In genomic region chr11:110778351-110778750, GRCh38 we compare ENCODE assay signal across 9 cellular contexts.
A peak's percentile ranks its signal among the peaks of the same experiment; 100 is the strongest.
DNase-seq lines count a peak whose midpoint lies in the region; ATAC-seq and TF ChIP-seq lines count a peak whose summit lies in the region.
"Had no signal": no experiment of that assay in that cellular context is flagged by ENCODE, and none has a peak within 500 bp of the region (broad histone marks: within the 10 kb centered on the region; RNA-seq: fewer than 3 reads in every experiment).

No MANE protein-coding gene starts in this region.

- no peak overlapping the region for H3K4me3 Mint-ChIP-seq in endodermal cell

- no peak for TF ChIP-seq CTCF in esophagus squamous epithelium (IDR thresholded peaks at IDR 0.05)
- no peak for TF ChIP-seq CTCF in thyroid gland (IDR thresholded peaks at IDR 0.05)
- no peak for TF ChIP-seq CTCF in endodermal cell (conservative IDR thresholded peaks at IDR 0.05)
- TF ChIP-seq CTCF in GM10248 (IDR thresholded peaks at IDR 0.05; ENCODE audit: control extremely low read depth, extremely low read depth, low read depth, missing control alignments) = no peak

- POLR2A ChIA-PET in GM10248 (lab: Yijun Ruan, JAX) = no interaction called here

- H3K27me3 Mint-ChIP-seq in endodermal cell (ENCODE audit: insufficient read depth) = no peaks in the 10 kb centered on the region

- intact Hi-C loops in esophagus squamous epithelium (cut with DNase I) = no loop called here
- intact Hi-C loops in thyroid gland (cut with DNase I) = no loop called here

- TF ChIP-seq POLR2A in esophagus squamous epithelium (IDR thresholded peaks at IDR 0.05) (no peak), thyroid gland (IDR thresholded peaks at IDR 0.05) (no peak)

- H3K9me3 ChIP-seq in esophagus squamous epithelium = peaks cover 0 to 5% (median 0%) of the 10 kb centered on the region in 3 donors
- H3K9me3 ChIP-seq in thyroid gland = no peaks in the 10 kb centered on the region
- H3K9me3 ChIP-seq in endodermal cell (ENCODE audit: control insufficient read depth, low read length) = peaks cover 6% of the 10 kb centered on the region

- H3K4me3 ChIP-seq in esophagus squamous epithelium = no peak overlapping the region
- no peak overlapping the region for H3K4me3 ChIP-seq in thyroid gland (replicated peaks in 1 of 3)
- no peak overlapping the region for H3K4me3 ChIP-seq in endodermal cell (ENCODE audit: low read length)

- H3K36me3 ChIP-seq in esophagus squamous epithelium (no peaks in the 10 kb centered on the region), thyroid gland (no peaks in the 10 kb centered on the region), endodermal cell (ENCODE audit: control insufficient read depth, insufficient read depth, low read length) (no peaks in the 10 kb centered on the region)

- no peak for DNase-seq in esophagus squamous epithelium (lab: John Stamatoyannopoulos, UW)
- no peak for DNase-seq in thyroid gland
- no peak for DNase-seq in stimulated activated CD4-positive, alpha-beta T cell treated with anti-CD3 and anti-CD28 coated beads, Interleukin-4, amount 100 ng/mL, for 1 hour
- DNase-seq in endodermal cell = no peak
- no peak for DNase-seq in NCI-H82 treated with DMSO at 0.1 percent for 48 hours (lab: John Stamatoyannopoulos, UW; ENCODE audit: unreplicated experiment)
- no peak for DNase-seq in GM10248 (ENCODE audit: extremely low spot score)
- DNase-seq: activated gamma-delta T cell treated with Interleukin-2 at 50 U/mL for 16 hours had no signal

- CTCF ChIA-PET in GM10248 (lab: Yijun Ruan, JAX) = no interaction called here

- no peak overlapping the region for H3K27ac Mint-ChIP-seq in endodermal cell

- H3K36me3 Mint-ChIP-seq in endodermal cell (ENCODE audit: low read depth) = no peaks in the 10 kb centered on the region

- 8% methylated on average over 1 of the region's 1 CpG for WGBS in esophagus squamous epithelium, 2 donors
- 10 to 13% methylated on average over 1 of the region's 1 CpG for WGBS in thyroid gland, 2 donors
- 90 to 100% methylated on average over 1 of the region's 1 CpG for WGBS in endodermal cell (ENCODE audit: insufficient coverage in 1 of 2, insufficient read length in 1 of 2), 2 experiments

- peaks cover 9% of the 10 kb centered on the region for H3K9me3 Mint-ChIP-seq in endodermal cell

- ATAC-seq in GM19351 (IDR thresholded peaks at IDR 0.05; ENCODE audit: unreplicated experiment) (peak; percentile 84), HG03520 (IDR thresholded peaks at IDR 0.05; ENCODE audit: unreplicated experiment) (peak; percentile 82)

- no peaks in the 10 kb centered on the region for H3K4me1 Mint-ChIP-seq in endodermal cell

- H3K27me3 ChIP-seq in esophagus squamous epithelium = no peaks in the 10 kb centered on the region
- H3K27me3 ChIP-seq in thyroid gland = no peaks in the 10 kb centered on the region
- no peaks in the 10 kb centered on the region for H3K27me3 ChIP-seq in endodermal cell (ENCODE audit: control insufficient read depth, insufficient read depth, low read length, poor library complexity, severe bottlenecking)

- H3K9ac ChIP-seq in endodermal cell (ENCODE audit: extremely low read depth, low read length, poor library complexity, severe bottlenecking) = no peak overlapping the region

- peaks cover 20 to 55% (median 22%) of the 10 kb centered on the region in 3 donors for H3K4me1 ChIP-seq in esophagus squamous epithelium
- H3K4me1 ChIP-seq in thyroid gland = peaks cover 15 to 18% of the 10 kb centered on the region in 2 donors
- no peaks in the 10 kb centered on the region for H3K4me1 ChIP-seq in endodermal cell (ENCODE audit: control insufficient read depth, insufficient read depth, low read length)

- H3K27ac ChIP-seq in esophagus squamous epithelium (peak overlapping the region; percentile 62 to 74 (median 72)), thyroid gland (peak overlapping the region in 2 of 3 donors; percentile 56 to 69), endodermal cell (ENCODE audit: low read depth, low read length) (no peak overlapping the region)
